22 cellular contexts compared by ENCODE assay signal in the genomic region with DNA sequence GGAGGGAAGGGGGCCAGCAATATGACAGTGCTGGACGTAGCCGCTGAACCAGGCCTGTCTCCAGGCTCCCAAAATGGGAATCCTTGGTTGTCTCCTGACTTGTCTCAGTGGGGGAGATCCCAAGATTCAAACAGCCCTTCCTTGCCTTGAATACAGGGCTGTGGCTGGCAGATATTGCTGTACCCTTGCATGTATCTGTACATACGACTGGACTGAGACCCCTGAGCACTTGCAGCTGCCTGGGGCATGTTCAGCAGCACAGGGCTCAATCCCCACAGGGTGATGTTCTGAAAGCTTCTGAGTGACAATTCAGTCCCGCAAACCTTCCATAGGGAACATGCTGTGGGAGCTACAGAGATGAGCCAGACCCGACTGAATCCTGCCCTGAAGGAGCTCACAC. TPM values are rescaled to one million over a fixed set of nuclear protein-coding genes. Genes with fewer than 3 reads are reported as not detected.
A peak's percentile ranks its signal among the peaks of the same experiment; 100 is the strongest.
DNase-seq lines count a peak whose midpoint lies in the region; ATAC-seq, FAIRE-seq and TF ChIP-seq lines count a peak whose summit lies in the region.
"Had no signal": no experiment of that assay in that cellular context is flagged by ENCODE, and none has a peak within 500 bp of the region (broad histone marks: within the 10 kb centered on the region; RNA-seq: fewer than 3 reads in every experiment).

No MANE protein-coding gene starts in this region.

- TF ChIP-seq CTCF in bronchial epithelial cell (IDR thresholded peaks at IDR 0.05; ENCODE audit: insufficient read depth, low read length, severe bottlenecking): no peak
- no peak for TF ChIP-seq CTCF in prostate gland (IDR thresholded peaks at IDR 0.05)

- H3K27ac ChIP-seq in prostate gland: no peak overlapping the region

- H3K27me3 ChIP-seq in bronchial epithelial cell (ENCODE audit: control insufficient read depth, insufficient read depth, low read length) (peaks cover 13% of the 10 kb centered on the region), prostate gland (replicated peaks; ENCODE audit: insufficient read depth) (no peaks in the 10 kb centered on the region)

- WGBS in prostate gland: 81% methylated on average over 5 of the region's 5 CpGs

- peak; percentile 13 for DNase-seq in activated CD8-positive, alpha-beta memory T cell treated with anti-CD3 and anti-CD28 coated beads, Interleukin-2, amount 50 U/mL, for 48 hours
- no peak for DNase-seq in activated CD8-positive, alpha-beta memory T cell treated with anti-CD3 and anti-CD28 coated beads, Interleukin-2, amount 50 U/mL, for 4 hours
- DNase-seq in bronchial epithelial cell (ENCODE audit: low read depth) (no peak), left lobe of liver (ENCODE audit: low spot score) (peak; percentile 22), prostate gland (ENCODE audit: low spot score) (peak; percentile 1), Kasumi-1 (lab: John Stamatoyannopoulos, UW) (no peak), AG08396 (ENCODE audit: low spot score) (no peak), C1 segment of cervical spinal cord (lab: John Stamatoyannopoulos, UW) (no peak)
- DNase-seq: EL, GF-D8, HCEC 1CT, NCI-H1694 treated with DMSO at 0.1 percent for 48 hours, NCI-H446, NCI-H526 had no signal

- no peaks in the 10 kb centered on the region for H3K9me3 ChIP-seq in prostate gland

- H3K36me3 ChIP-seq in bronchial epithelial cell (ENCODE audit: control insufficient read depth, insufficient read depth, low read length) (no peaks in the 10 kb centered on the region), prostate gland (no peaks in the 10 kb centered on the region)

- no peaks in the 10 kb centered on the region for H3K4me1 ChIP-seq in prostate gland (replicated peaks)

- H3K4me3 ChIP-seq in bronchial epithelial cell (ENCODE audit: low read depth, low read length): no peak overlapping the region
- no peak overlapping the region for H3K4me3 ChIP-seq in prostate gland
- H3K4me3 ChIP-seq: GM23338 had no signal

- peak; percentile 91 for FAIRE-seq in bronchial epithelial cell (lab: Jason Lieb, UNC)
- FAIRE-seq: A204.1, D721Med, RCC 7860 had no signal

- no peak for ATAC-seq in left lobe of liver
- ATAC-seq: GM23338, Right ventricle myocardium inferior had no signal

- intact Hi-C loops in prostate gland (cut with DNase I): no loop called here

- TF ChIP-seq POLR2A in prostate gland (IDR thresholded peaks at IDR 0.05): no peak

RNA-seq across cellular contexts. Expression of gene OR13J1, which starts 13.3 kb away (rescaled TPM):
- total RNA-seq in bronchial epithelial cell: not detected in 2 replicates
- not detected for total RNA-seq in left lobe of liver
- total RNA-seq in prostate gland: not detected
- total RNA-seq: B cell, GM23338, M059J, OCI-LY7, Right ventricle myocardium inferior had no signal

RNA-seq across cellular contexts. Expression of gene TMEM8B, which starts 27.9 kb away (rescaled TPM):
- total RNA-seq in bronchial epithelial cell: 0.79 and 1.5 TPM in 2 replicates
- total RNA-seq in left lobe of liver: 4.4 TPM
- 10 to 100 TPM; 15.8 to 25.9 TPM for total RNA-seq in prostate gland

RNA-seq across cellular contexts. Expression of gene FAM221B, which starts 28.4 kb away (rescaled TPM):
- not detected in 2 replicates for total RNA-seq in bronchial epithelial cell
- not detected for total RNA-seq in left lobe of liver
- total RNA-seq in prostate gland: 1 to 10 TPM in 1 of 2 donors, under 1 TPM in 1; 0.46 to 5.1 TPM
- total RNA-seq: B cell, GM23338, M059J, OCI-LY7, Right ventricle myocardium inferior had no signal

RNA-seq across cellular contexts. Expression of gene HINT2, which starts 42.0 kb away (rescaled TPM):
- total RNA-seq in bronchial epithelial cell (22.6 and 22.7 TPM in 2 replicates), left lobe of liver (71.5 TPM), prostate gland (10 to 100 TPM; 38.6 to 39.7 TPM)

RNA-seq across cellular contexts. Expression of gene SPAG8, which starts 44.8 kb away (rescaled TPM):
- 0.13 and 0.26 TPM in 2 replicates for total RNA-seq in bronchial epithelial cell
- 0.50 TPM for total RNA-seq in left lobe of liver
- 1 to 10 TPM in 1 of 2 donors, under 1 TPM in 1; 0.68 to 9.2 TPM for total RNA-seq in prostate gland

Comparison
In these comparisons a context has a peak if more than half of its experiments do, and no peak if none do; other contexts are left out.
1. DNase-seq: peak in activated CD8-positive, alpha-beta memory T cell treated with anti-CD3 and anti-CD28 coated beads, Interleukin-2, amount 50 U/mL, for 48 hours (single experiment), left lobe of liver (single experiment) and prostate gland (single experiment); none in activated CD8-positive, alpha-beta memory T cell treated with anti-CD3 and anti-CD28 coated beads, Interleukin-2, amount 50 U/mL, for 4 hours (single experiment), bronchial epithelial cell (single experiment), Kasumi-1 (0 of 2), AG08396 (single experiment) and C1 segment of cervical spinal cord (0 of 14).